Comparison of ENCODE assay signal across 20 cellular contexts in the genomic region with DNA sequence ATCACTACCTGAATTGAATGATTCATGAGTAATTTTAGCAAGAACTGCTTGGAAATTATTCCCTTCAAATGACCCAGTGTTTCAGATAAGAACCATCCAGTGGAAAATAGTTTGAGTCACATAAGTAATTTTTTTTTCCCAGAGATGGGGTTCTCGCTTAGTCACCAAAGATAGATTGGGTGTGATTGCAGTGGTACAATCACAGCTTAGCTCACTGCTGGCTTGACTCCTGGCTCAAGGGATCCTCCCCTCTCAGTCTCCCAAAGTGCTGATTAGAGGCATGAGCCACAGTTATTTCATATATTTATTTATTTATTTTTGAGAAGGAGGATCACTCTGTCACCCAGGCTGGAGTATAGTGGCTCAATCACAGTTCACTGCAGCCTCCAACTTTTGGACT.
A peak's percentile ranks its signal among the peaks of the same experiment; 100 is the strongest.
DNase-seq lines count a peak whose midpoint lies in the region; ATAC-seq and TF ChIP-seq lines count a peak whose summit lies in the region.
"Had no signal": no experiment of that assay in that cellular context is flagged by ENCODE, and none has a peak within 500 bp of the region (broad histone marks: within the 10 kb centered on the region; RNA-seq: fewer than 3 reads in every experiment).

No MANE protein-coding gene starts in this region.

- H4K20me1 ChIP-seq in mammary epithelial cell (ENCODE audit: insufficient read depth, low read length), result no peaks in the 10 kb centered on the region
- H4K20me1 ChIP-seq: BLaER1 treated with 17β-estradiol and CSF1 and Interleukin-3, amounts not matched to agents 10 nM and 100 nM had no signal

- H3K27me3 ChIP-seq in mammary epithelial cell (ENCODE audit: insufficient read depth, low read length), result no peaks in the 10 kb centered on the region
- H3K27me3 ChIP-seq in gastroesophageal sphincter, result no peaks in the 10 kb centered on the region
- H3K27me3 ChIP-seq: BLaER1 treated with 17β-estradiol and CSF1 and Interleukin-3, amounts not matched to agents 10 nM and 100 nM; suprapubic skin; uterus had no signal

- H3K27ac Mint-ChIP-seq in MCF 10A (ENCODE audit: low read depth, unreplicated experiment), result no peak overlapping the region
- H3K27ac Mint-ChIP-seq: activated CD4-positive, alpha-beta T cell treated with anti-CD3 and anti-CD28 coated beads, Interleukin-2, amount 10 ng/mL, durations not matched to agents 24 days and 14 days; effector memory CD8-positive, alpha-beta T cell had no signal

- intact Hi-C loops in mammary epithelial cell (cut with micrococcal nuclease), result no loop called here
- intact Hi-C loops in MCF 10A (cut with micrococcal nuclease), result no loop called here

- H3K27ac ChIP-seq in mammary epithelial cell (ENCODE audit: insufficient read depth, low read depth, low read length), result no peak overlapping the region
- H3K27ac ChIP-seq in gastroesophageal sphincter, result no peak overlapping the region
- H3K27ac ChIP-seq: BLaER1 treated with 17β-estradiol and CSF1 and Interleukin-3, amounts not matched to agents 10 nM and 100 nM; suprapubic skin; uterus had no signal

- POLR2A ChIA-PET in MCF 10A (lab: Yijun Ruan, JAX), result no interaction called here

- no peak overlapping the region for H3K9ac ChIP-seq in mammary epithelial cell (ENCODE audit: insufficient read depth, low read length)
- H3K9ac ChIP-seq: BLaER1 treated with 17β-estradiol and CSF1 and Interleukin-3, amounts not matched to agents 10 nM and 100 nM had no signal

- H3K9me3 ChIP-seq in mammary epithelial cell (replicated peaks; ENCODE audit: insufficient read depth, low read length) (no peaks in the 10 kb centered on the region), gastroesophageal sphincter (peaks cover 0 to 8% (median 0%) of the 10 kb centered on the region in 3 donors)
- H3K9me3 ChIP-seq: mucosa of descending colon, suprapubic skin, uterus had no signal

- no peak overlapping the region for H3K4me2 ChIP-seq in mammary epithelial cell (ENCODE audit: insufficient read depth, low read depth, low read length)

- H3K36me3 ChIP-seq in mammary epithelial cell (ENCODE audit: insufficient read depth, low read length) (no peaks in the 10 kb centered on the region), gastroesophageal sphincter (no peaks in the 10 kb centered on the region)
- H3K36me3 ChIP-seq: BLaER1 treated with 17β-estradiol and CSF1 and Interleukin-3, amounts not matched to agents 10 nM and 100 nM; suprapubic skin; uterus had no signal

- peaks cover 27% of the 10 kb centered on the region for H3K27me3 Mint-ChIP-seq in MCF 10A (ENCODE audit: insufficient read depth, unreplicated experiment)
- H3K27me3 Mint-ChIP-seq: activated CD4-positive, alpha-beta T cell treated with anti-CD3 and anti-CD28 coated beads, Interleukin-2, amount 10 ng/mL, durations not matched to agents 24 days and 14 days; effector memory CD8-positive, alpha-beta T cell had no signal

- TF ChIP-seq POLR2A in gastroesophageal sphincter (IDR thresholded peaks at IDR 0.05), result no peak

- dilution Hi-C loops in mammary epithelial cell (cut with HindIII; ENCODE audit: low sequenced_read_pairs), result no loop called here

- no peak overlapping the region for H2AFZ ChIP-seq in mammary epithelial cell (ENCODE audit: low read depth, low read length)

- H3K4me1 Mint-ChIP-seq in MCF 10A (ENCODE audit: insufficient read depth, unreplicated experiment), result no peaks in the 10 kb centered on the region
- H3K4me1 Mint-ChIP-seq: activated CD4-positive, alpha-beta T cell treated with anti-CD3 and anti-CD28 coated beads, Interleukin-2, amount 10 ng/mL, durations not matched to agents 24 days and 14 days; neural crest cell had no signal

- H3K4me3 ChIP-seq in mammary epithelial cell (replicated peaks in 1 of 3; ENCODE audit: insufficient read depth in 1 of 3, low read depth in 2 of 3, low read length in 3 of 3), result no peak overlapping the region
- no peak overlapping the region for H3K4me3 ChIP-seq in gastroesophageal sphincter
- no peak overlapping the region for H3K4me3 ChIP-seq in retinal pigment epithelial cell (ENCODE audit: low read length)
- H3K4me3 ChIP-seq: BLaER1 treated with 17β-estradiol and CSF1 and Interleukin-3, amounts not matched to agents 10 nM and 100 nM; mucosa of descending colon; suprapubic skin; uterus had no signal

- BruUV-seq in mammary epithelial cell (replicated peaks; lab: Mats Ljungman, UMichigan), result no TSS peak
- no TSS peak for BruUV-seq in MCF 10A (replicated peaks; lab: Mats Ljungman, UMichigan)

- no peaks in the 10 kb centered on the region for H3K4me1 ChIP-seq in mammary epithelial cell (ENCODE audit: insufficient read depth, low read length)
- no peaks in the 10 kb centered on the region for H3K4me1 ChIP-seq in gastroesophageal sphincter
- H3K4me1 ChIP-seq: suprapubic skin, uterus had no signal

- TF ChIP-seq EP300 in gastroesophageal sphincter (IDR thresholded peaks at IDR 0.05), result no peak

- H3K36me3 Mint-ChIP-seq in MCF 10A (ENCODE audit: insufficient read depth, unreplicated experiment), result no peaks in the 10 kb centered on the region

- in situ Hi-C loops in mammary epithelial cell (cut with MboI; ENCODE audit: low sequenced_read_pairs in 2 of 2), result no loop called here

- H3K9me3 Mint-ChIP-seq in MCF 10A (ENCODE audit: unreplicated experiment), result no peaks in the 10 kb centered on the region
- H3K9me3 Mint-ChIP-seq: activated CD4-positive, alpha-beta T cell treated with anti-CD3 and anti-CD28 coated beads, Interleukin-2, amount 10 ng/mL, durations not matched to agents 24 days and 14 days had no signal

- DNase-seq in mammary epithelial cell (peak; percentile 18), MCF 10A (ENCODE audit: unreplicated experiment) (no peak), amniotic epithelial cell (ENCODE audit: low read depth) (peak; percentile 76), retinal pigment epithelial cell (ENCODE audit: low read depth) (peak; percentile 32), NCI-H446 treated with DMSO at 0.1 percent for 48 hours (lab: John Stamatoyannopoulos, UW) (no peak)
- DNase-seq: 8988T; activated CD4-positive, alpha-beta T cell treated with anti-CD3 and anti-CD28 coated beads, Interleukin-2, amount 10 ng/mL, durations not matched to agents 24 days and 14 days; activated effector memory CD4-positive, alpha-beta T cell treated with anti-CD3 and anti-CD28 coated beads, Interleukin-2, amount 50 U/mL, for 16 hours; effector memory CD8-positive, alpha-beta T cell; hypothalamus; mucosa of descending colon; MV-4-11; NCI-H1930; uterus had no signal

- ATAC-seq in gastroesophageal sphincter (peak; percentile 43), HG03045 (IDR thresholded peaks at IDR 0.05; ENCODE audit: unreplicated experiment) (no peak), GM18519 (IDR thresholded peaks at IDR 0.05; ENCODE audit: low FRiP score, unreplicated experiment) (no peak)
- ATAC-seq: effector memory CD8-positive, alpha-beta T cell; mucosa of descending colon had no signal

- WGBS in mammary epithelial cell (ENCODE audit: low coverage, missing lambda C conversion rate), result 91% methylated on average over 1 of the region's 1 CpG
- WGBS in gastroesophageal sphincter (ENCODE audit: low coverage in 1 of 2), 2 donors, result 40 to 69% methylated on average over 1 of the region's 1 CpG

- no peaks in the 10 kb centered on the region for H3K79me2 ChIP-seq in mammary epithelial cell (ENCODE audit: insufficient read depth, low read length)

- no peak for TF ChIP-seq CTCF in mammary epithelial cell (conservative IDR thresholded peaks at IDR 0.05 in 1 of 2, IDR thresholded peaks at IDR 0.05 in 1 of 2; ENCODE audit: extremely low read depth in 1 of 2, insufficient read depth in 1 of 2, low read depth in 1 of 2, low read length in 2 of 2)
- no peak for TF ChIP-seq CTCF in MCF 10A (IDR thresholded peaks at IDR 0.05; ENCODE audit: unreplicated experiment)
- TF ChIP-seq CTCF in gastroesophageal sphincter (IDR thresholded peaks at IDR 0.05), result no peak
- no peak for TF ChIP-seq CTCF in retinal pigment epithelial cell (conservative IDR thresholded peaks at IDR 0.05; ENCODE audit: low read depth, low read length)

- no peak overlapping the region for H3K4me3 Mint-ChIP-seq in MCF 10A (ENCODE audit: unreplicated experiment)
- H3K4me3 Mint-ChIP-seq: activated CD4-positive, alpha-beta T cell treated with anti-CD3 and anti-CD28 coated beads, Interleukin-2, amount 10 ng/mL, durations not matched to agents 24 days and 14 days; effector memory CD8-positive, alpha-beta T cell; neural crest cell had no signal

- CTCF ChIA-PET in mammary epithelial cell (lab: Charles Lee; ENCODE audit: low non-redundant PET), result no interaction called here
- CTCF ChIA-PET in MCF 10A (lab: Yijun Ruan, JAX), result no interaction called here

Comparison
In these comparisons a context has a peak if more than half of its experiments do, and no peak if none do; other contexts are left out.
1. DNase-seq: peak in mammary epithelial cell (single experiment), amniotic epithelial cell (single experiment) and retinal pigment epithelial cell (single experiment); none in MCF 10A (single experiment) and NCI-H446 treated with DMSO at 0.1 percent for 48 hours (single experiment).